Comparison of ENCODE assay signal across 16 cellular contexts in the genomic region with DNA sequence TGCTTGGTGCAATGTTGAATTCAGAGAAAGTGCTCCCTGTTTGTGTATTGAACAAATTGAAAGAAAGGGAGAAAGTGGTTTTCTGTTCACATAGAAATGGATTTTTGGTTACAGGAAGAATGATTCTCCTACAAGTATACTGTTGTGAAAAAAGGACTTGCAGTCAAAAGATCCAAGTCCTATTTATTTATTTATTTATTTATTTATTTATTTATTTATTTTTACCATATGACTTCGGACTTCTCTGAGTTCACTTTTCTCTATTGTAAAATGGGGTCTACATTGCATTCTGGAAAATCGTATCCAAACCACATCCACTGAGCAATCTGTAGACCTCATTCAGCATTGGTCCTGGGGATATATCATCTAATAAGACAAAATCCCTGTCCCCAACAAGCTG. TPM values are rescaled to one million over a fixed set of nuclear protein-coding genes. Genes with fewer than 3 reads are reported as not detected.
A peak's percentile ranks its signal among the peaks of the same experiment; 100 is the strongest.
DNase-seq lines count a peak whose midpoint lies in the region; ATAC-seq and TF ChIP-seq lines count a peak whose summit lies in the region.
"Had no signal": no experiment of that assay in that cellular context is flagged by ENCODE, and none has a peak within 500 bp of the region (broad histone marks: within the 10 kb centered on the region; RNA-seq: fewer than 3 reads in every experiment).

No MANE protein-coding gene starts in this region.

- H3K36me3 ChIP-seq in HEK293 (ENCODE audit: control insufficient read depth in 2 of 2, insufficient read depth in 1 of 2, low read length in 2 of 2), result no peaks in the 10 kb centered on the region

- POLR2A ChIA-PET in HEK293 (lab: Yijun Ruan, JAX) (no interaction called here), HEK293T (lab: Yijun Ruan, JAX) (no interaction called here)
- POLR2A ChIA-PET in naive thymus-derived CD8-positive, alpha-beta T cell (lab: Charles Lee), result interaction anchor here (0.6 to 16.6 kb wide), 5 partner anchors 8 to 54 kb away, joined by 3 to 491 read pairs (median 10); a partner anchor contains a TSS

- no peak for ATAC-seq in naive thymus-derived CD8-positive, alpha-beta T cell
- no peak for ATAC-seq in GM21737 (IDR thresholded peaks at IDR 0.05; ENCODE audit: unreplicated experiment)
- ATAC-seq: CD8-positive, alpha-beta T cell had no signal

- no peak overlapping the region for H3K27ac ChIP-seq in HEK293 (ENCODE audit: extremely low read depth, low read depth, low read length)
- H3K27ac ChIP-seq: BLaER1 treated with 17β-estradiol and CSF1 and Interleukin-3, amounts not matched to agents 10 nM and 100 nM; C4-2B had no signal

- peaks cover 42 to 77% (median 64%) of the 10 kb centered on the region in 4 donors for H3K4me1 Mint-ChIP-seq in naive thymus-derived CD8-positive, alpha-beta T cell

- peaks cover 2 to 15% (median 10%) of the 10 kb centered on the region in 9 donors for H3K9me3 Mint-ChIP-seq in naive thymus-derived CD8-positive, alpha-beta T cell

- H3K36me3 Mint-ChIP-seq in naive thymus-derived CD8-positive, alpha-beta T cell, result peaks cover 0 to 9% (median 7%) of the 10 kb centered on the region in 3 donors

- H3K4me3 Mint-ChIP-seq in naive thymus-derived CD8-positive, alpha-beta T cell, result no peak overlapping the region
- H3K4me3 Mint-ChIP-seq: B cell; CD4-positive, alpha-beta T cell; CD8-positive, alpha-beta T cell had no signal

- no peak for TF ChIP-seq CTCF in HEK293 (tag by site-specific recombination; IDR thresholded peaks at IDR 0.05)

- H3K9me3 ChIP-seq in HEK293 (ENCODE audit: control insufficient read depth, insufficient read depth, low read depth, low read length), result no peaks in the 10 kb centered on the region; the same call in 1 of the 2 replicates
- H3K9me3 ChIP-seq: Caco-2 had no signal

- H3K4me3 ChIP-seq in HEK293 (ENCODE audit: low read depth, low read length), result no peak overlapping the region
- H3K4me3 ChIP-seq: BLaER1 treated with 17β-estradiol and CSF1 and Interleukin-3, amounts not matched to agents 10 nM and 100 nM had no signal

- no peak for DNase-seq in naive thymus-derived CD8-positive, alpha-beta T cell
- DNase-seq in activated CD4-positive, alpha-beta T cell treated with anti-CD3 and anti-CD28 coated beads for 4 hours, result no peak
- no peak for DNase-seq in HEK293T (ENCODE audit: extremely low spot score)
- DNase-seq: 8988T; AML-193; Caco-2; Calu3; CD4-positive, alpha-beta T cell; CD8-positive, alpha-beta T cell; DMS79 treated with DMSO at 0.1 percent for 48 hours; GF-D8 had no signal

- H3K4me1 ChIP-seq in HEK293 (ENCODE audit: control insufficient read depth, insufficient read depth, low read length), result 0 out of 2 replicates have a peak, but pooled peaks cover 2% of the 10 kb centered on the region
- H3K4me1 ChIP-seq: Caco-2 had no signal

- CTCF ChIA-PET in HEK293 (lab: Yijun Ruan, JAX), result interaction anchor here (0.7 to 7.3 kb wide), 5 partner anchors 11 to 243 kb away, joined by 3 to 199 read pairs (median 28); no protein-coding TSS in a partner anchor
- CTCF ChIA-PET in HEK293T (lab: Yijun Ruan, JAX), result interaction anchor here (1.1 to 5.5 kb wide), 2 partner anchors 10 to 11 kb away, joined by 4 to 25 read pairs; no protein-coding TSS in a partner anchor

- peak overlapping the region in 8 of 10 donors; percentile 1 to 87 (median 68) for H3K27ac Mint-ChIP-seq in naive thymus-derived CD8-positive, alpha-beta T cell
- H3K27ac Mint-ChIP-seq: B cell; CD4-positive, alpha-beta T cell; CD8-positive, alpha-beta T cell had no signal

- no peaks in the 10 kb centered on the region for H3K27me3 Mint-ChIP-seq in naive thymus-derived CD8-positive, alpha-beta T cell
- H3K27me3 Mint-ChIP-seq: B cell; CD4-positive, alpha-beta T cell had no signal

TF ChIP-seq in HEK293, 187 proteins besides CTCF, POLR2A, EP300 and RAD21 (continues in another document):
- no peak for TF ChIP-seq MZF1 (tag by site-specific recombination; IDR thresholded peaks at IDR 0.05; ENCODE audit: borderline replicate concordance)
- 0 out of 2 replicates have a peak, but pooled peaks have one; percentile 33 for TF ChIP-seq ZNF664 (tag by site-specific recombination; IDR thresholded peaks at IDR 0.05)
- no peak for TF ChIP-seq ZNF791 (tag by site-specific recombination; IDR thresholded peaks at IDR 0.05)
- TF ChIP-seq ZNF426 (tag by site-specific recombination; IDR thresholded peaks at IDR 0.05), result peak; percentile 68
- TF ChIP-seq ZNF510 (tag by site-specific recombination; IDR thresholded peaks at IDR 0.05; ENCODE audit: insufficient replicate concordance), result peak; percentile 76
- peak; percentile 51; the same call in 1 of the 2 replicates for TF ChIP-seq ZXDB (tag by site-specific recombination; IDR thresholded peaks at IDR 0.05)
- peak; percentile 72 for TF ChIP-seq ZNF555 (tag by site-specific recombination; conservative IDR thresholded peaks at IDR 0.05)
- peak; percentile 80; the same call in 1 of the 2 replicates for TF ChIP-seq ZNF394 (tag by site-specific recombination; IDR thresholded peaks at IDR 0.05; ENCODE audit: borderline replicate concordance)
- TF ChIP-seq, protein P1, sequence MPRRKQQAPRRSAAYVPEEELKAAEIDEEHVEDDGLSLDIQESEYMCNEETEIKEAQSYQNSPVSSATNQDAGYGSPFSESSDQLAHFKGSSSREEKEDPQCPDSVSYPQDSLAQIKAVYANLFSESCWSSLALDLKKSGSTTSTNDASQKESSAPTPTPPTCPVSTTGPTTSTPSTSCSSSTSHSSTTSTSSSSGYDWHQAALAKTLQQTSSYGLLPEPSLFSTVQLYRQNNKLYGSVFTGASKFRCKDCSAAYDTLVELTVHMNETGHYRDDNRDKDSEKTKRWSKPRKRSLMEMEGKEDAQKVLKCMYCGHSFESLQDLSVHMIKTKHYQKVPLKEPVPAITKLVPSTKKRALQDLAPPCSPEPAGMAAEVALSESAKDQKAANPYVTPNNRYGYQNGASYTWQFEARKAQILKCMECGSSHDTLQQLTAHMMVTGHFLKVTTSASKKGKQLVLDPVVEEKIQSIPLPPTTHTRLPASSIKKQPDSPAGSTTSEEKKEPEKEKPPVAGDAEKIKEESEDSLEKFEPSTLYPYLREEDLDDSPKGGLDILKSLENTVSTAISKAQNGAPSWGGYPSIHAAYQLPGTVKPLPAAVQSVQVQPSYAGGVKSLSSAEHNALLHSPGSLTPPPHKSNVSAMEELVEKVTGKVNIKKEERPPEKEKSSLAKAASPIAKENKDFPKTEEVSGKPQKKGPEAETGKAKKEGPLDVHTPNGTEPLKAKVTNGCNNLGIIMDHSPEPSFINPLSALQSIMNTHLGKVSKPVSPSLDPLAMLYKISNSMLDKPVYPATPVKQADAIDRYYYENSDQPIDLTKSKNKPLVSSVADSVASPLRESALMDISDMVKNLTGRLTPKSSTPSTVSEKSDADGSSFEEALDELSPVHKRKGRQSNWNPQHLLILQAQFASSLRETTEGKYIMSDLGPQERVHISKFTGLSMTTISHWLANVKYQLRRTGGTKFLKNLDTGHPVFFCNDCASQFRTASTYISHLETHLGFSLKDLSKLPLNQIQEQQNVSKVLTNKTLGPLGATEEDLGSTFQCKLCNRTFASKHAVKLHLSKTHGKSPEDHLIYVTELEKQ (tag by site-specific recombination; IDR thresholded peaks at IDR 0.05; ENCODE audit: borderline replicate concordance), result no peak

TF ChIP-seq in HEK293T, 16 proteins besides CTCF, POLR2A, EP300 and RAD21:
- TF ChIP-seq TARDBP (IDR thresholded peaks at IDR 0.05) (no peak), CTBP1 (IDR thresholded peaks at IDR 0.05; ENCODE audit: borderline replicate concordance) (no peak), FOXM1 (IDR thresholded peaks at IDR 0.05; ENCODE audit: borderline replicate concordance) (no peak), ELF4 (IDR thresholded peaks at IDR 0.05) (no peak), ARNT (IDR thresholded peaks at IDR 0.05) (no peak), L3MBTL2 (conservative IDR thresholded peaks at IDR 0.05) (no peak), SP1 (IDR thresholded peaks at IDR 0.05) (no peak), ZNF384 (IDR thresholded peaks at IDR 0.05) (no peak), FOXK2 (IDR thresholded peaks at IDR 0.05) (no peak), FOXA1 (IDR thresholded peaks at IDR 0.05) (no peak), BHLHE40 (IDR thresholded peaks at IDR 0.05; ENCODE audit: borderline replicate concordance) (no peak), LEF1 (IDR thresholded peaks at IDR 0.05; ENCODE audit: borderline replicate concordance) (no peak), NFRKB (IDR thresholded peaks at IDR 0.05) (no peak), SUZ12 (IDR thresholded peaks at IDR 0.05) (no peak)
- TF ChIP-seq, protein P2, sequence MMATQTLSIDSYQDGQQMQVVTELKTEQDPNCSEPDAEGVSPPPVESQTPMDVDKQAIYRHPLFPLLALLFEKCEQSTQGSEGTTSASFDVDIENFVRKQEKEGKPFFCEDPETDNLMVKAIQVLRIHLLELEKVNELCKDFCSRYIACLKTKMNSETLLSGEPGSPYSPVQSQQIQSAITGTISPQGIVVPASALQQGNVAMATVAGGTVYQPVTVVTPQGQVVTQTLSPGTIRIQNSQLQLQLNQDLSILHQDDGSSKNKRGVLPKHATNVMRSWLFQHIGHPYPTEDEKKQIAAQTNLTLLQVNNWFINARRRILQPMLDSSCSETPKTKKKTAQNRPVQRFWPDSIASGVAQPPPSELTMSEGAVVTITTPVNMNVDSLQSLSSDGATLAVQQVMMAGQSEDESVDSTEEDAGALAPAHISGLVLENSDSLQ (IDR thresholded peaks at IDR 0.05), result no peak

RNA-seq across cellular contexts. Expression of a gene that starts 46.1 kb away (rescaled TPM):
- 10 to 100 TPM; 10.8 to 12.8 TPM for total RNA-seq in naive thymus-derived CD8-positive, alpha-beta T cell
- 1 to 10 TPM; 3.8 to 6.9 (median 4.5) TPM for polyA plus RNA-seq in naive thymus-derived CD8-positive, alpha-beta T cell
